Comparison of ENCODE assay signal across 1 cellular context in genomic region chr20:19590382-19590781, GRCh38.
TF ChIP-seq lines count a peak whose summit lies in the region.

No MANE protein-coding gene starts in this region.

TF ChIP-seq in H1, 55 proteins besides CTCF, POLR2A, EP300 and RAD21 (continued from another document):
- no peak for TF ChIP-seq KDM5A (IDR thresholded peaks at IDR 0.05; ENCODE audit: low read length)
- no peak for TF ChIP-seq RFX5 (IDR thresholded peaks at IDR 0.05; ENCODE audit: borderline replicate concordance, low read depth, low read length)
- no peak for TF ChIP-seq MAX (IDR thresholded peaks at IDR 0.05)
- TF ChIP-seq HDAC2 (IDR thresholded peaks at IDR 0.05; ENCODE audit: borderline replicate concordance in 1 of 2, low read depth in 2 of 2, low read length in 2 of 2): no peak
TF ChIP-seq in H1: peak in this region for 0.
